In genomic region chr6:36856277-36856676, GRCh38 we compare ENCODE assay signal across 30 cellular contexts. TPM values are rescaled to one million over a fixed set of nuclear protein-coding genes. Genes with fewer than 3 reads are reported as not detected.
DNase-seq lines count a peak whose midpoint lies in the region; TF ChIP-seq lines count a peak whose summit lies in the region.
"Had no signal": no experiment of that assay in that cellular context is flagged by ENCODE, and none has a peak within 500 bp of the region (broad histone marks: within the 10 kb centered on the region; RNA-seq: fewer than 3 reads in every experiment).

No MANE protein-coding gene starts in this region.

- no peaks in the 10 kb centered on the region for H3K9me3 Mint-ChIP-seq in HFFc6
- no peaks in the 10 kb centered on the region for H3K9me3 Mint-ChIP-seq in activated naive CD8-positive, alpha-beta T cell treated with anti-CD3 and anti-CD28 coated beads for 36 hours
- H3K9me3 Mint-ChIP-seq: central memory CD8-positive, alpha-beta T cell; stimulated activated naive CD8-positive, alpha-beta T cell treated with anti-CD3 and anti-CD28 coated beads, Interleukin-15, amount 100 ng/mL, for 72 hours; T-helper 1 cell treated with Interleukin-12 subunit alpha and Interleukin-12 subunit beta and Interleukin-4 antibody, amounts not matched to agents 30 μg/mL and 1 μg/mL, for 36 hours had no signal

- peaks cover 2% of the 10 kb centered on the region; the same call in 1 of the 2 replicates for H3K27me3 Mint-ChIP-seq in HFFc6 (ENCODE audit: insufficient read depth)
- H3K27me3 Mint-ChIP-seq in activated naive CD8-positive, alpha-beta T cell treated with anti-CD3 and anti-CD28 coated beads for 36 hours = no peaks in the 10 kb centered on the region
- H3K27me3 Mint-ChIP-seq: activated naive CD8-positive, alpha-beta T cell; central memory CD8-positive, alpha-beta T cell; naive thymus-derived CD8-positive, alpha-beta T cell; stimulated activated naive CD8-positive, alpha-beta T cell treated with anti-CD3 and anti-CD28 coated beads, Interleukin-15, amount 100 ng/mL, for 72 hours had no signal

- H3K4me1 Mint-ChIP-seq in HFFc6 (ENCODE audit: low read depth) = peaks cover 80% of the 10 kb centered on the region
- H3K4me1 Mint-ChIP-seq in activated naive CD8-positive, alpha-beta T cell treated with anti-CD3 and anti-CD28 coated beads for 36 hours = no peaks in the 10 kb centered on the region
- H3K4me1 Mint-ChIP-seq: central memory CD8-positive, alpha-beta T cell had no signal

- intact Hi-C loops in adrenal gland (cut with DNase I) = no loop called here

- TF ChIP-seq CTCF in BE2C (IDR thresholded peaks at IDR 0.05; ENCODE audit: low read depth, low read length) (no peak), HFFc6 (IDR thresholded peaks at IDR 0.05) (no peak), adrenal gland (IDR thresholded peaks at IDR 0.05) (peak in 2 of 6 experiments; percentile 6 to 13), right atrium auricular region (IDR thresholded peaks at IDR 0.05) (no peak)

- H3K36me3 ChIP-seq in BE2C (peaks cover 49% of the 10 kb centered on the region), adrenal gland (replicated peaks in 1 of 2) (no peaks in the 10 kb centered on the region), right atrium auricular region (peaks cover 7% of the 10 kb centered on the region)

- peak overlapping the region; percentile 36; the same call in 1 of the 2 replicates for H3K27ac Mint-ChIP-seq in HFFc6
- no peak overlapping the region for H3K27ac Mint-ChIP-seq in activated naive CD8-positive, alpha-beta T cell treated with anti-CD3 and anti-CD28 coated beads for 36 hours
- H3K27ac Mint-ChIP-seq: activated naive CD8-positive, alpha-beta T cell; stimulated activated naive CD8-positive, alpha-beta T cell treated with anti-CD3 and anti-CD28 coated beads, Interleukin-15, amount 100 ng/mL, for 72 hours; T-helper 1 cell treated with Interleukin-12 subunit alpha and Interleukin-12 subunit beta and Interleukin-4 antibody, amounts not matched to agents 30 μg/mL and 1 μg/mL, for 36 hours had no signal

- WGBS in adrenal gland, 4 donors = 44 to 68% (median 51%) methylated on average over 7 to 8 of the region's 8 CpGs

- peaks cover 7% of the 10 kb centered on the region for H3K4me1 ChIP-seq in BE2C
- peaks cover 22 to 37% of the 10 kb centered on the region in 2 donors for H3K4me1 ChIP-seq in adrenal gland (replicated peaks in 1 of 2)
- H3K4me1 ChIP-seq in right atrium auricular region = peaks cover 0 to 52% of the 10 kb centered on the region in 2 donors
- H3K4me1 ChIP-seq: HAP-1 had no signal

- TF ChIP-seq POLR2A in adrenal gland (IDR thresholded peaks at IDR 0.05) = no peak

- no peak overlapping the region; the same call in 1 of the 2 replicates for H3K4me3 Mint-ChIP-seq in HFFc6
- H3K4me3 Mint-ChIP-seq in activated naive CD8-positive, alpha-beta T cell treated with anti-CD3 and anti-CD28 coated beads for 36 hours = no peak overlapping the region
- H3K4me3 Mint-ChIP-seq: activated naive CD8-positive, alpha-beta T cell; central memory CD8-positive, alpha-beta T cell; naive thymus-derived CD8-positive, alpha-beta T cell; stimulated activated naive CD8-positive, alpha-beta T cell treated with anti-CD3 and anti-CD28 coated beads, Interleukin-15, amount 100 ng/mL, for 72 hours; T-helper 1 cell treated with Interleukin-12 subunit alpha and Interleukin-12 subunit beta and Interleukin-4 antibody, amounts not matched to agents 30 μg/mL and 1 μg/mL, for 36 hours had no signal

- H3K27ac ChIP-seq in adrenal gland (peak overlapping the region in 3 of 5 donors; percentile 11 to 52 (median 20)), right atrium auricular region (peak overlapping the region; percentile 71 to 91)
- H3K27ac ChIP-seq: ascending aorta, tibial nerve had no signal

- no peaks in the 10 kb centered on the region for H3K9me3 ChIP-seq in BE2C
- H3K9me3 ChIP-seq in adrenal gland (replicated peaks in 1 of 3) = no peaks in the 10 kb centered on the region
- H3K9me3 ChIP-seq in right atrium auricular region = no peaks in the 10 kb centered on the region
- H3K9me3 ChIP-seq: ascending aorta, gastroesophageal sphincter, HAP-1 had no signal

- H3K4me3 ChIP-seq in BE2C (ENCODE audit: low read depth, low read length) = no peak overlapping the region
- no peak overlapping the region for H3K4me3 ChIP-seq in adrenal gland
- no peak overlapping the region for H3K4me3 ChIP-seq in right atrium auricular region
- H3K4me3 ChIP-seq: ascending aorta, gastroesophageal sphincter, HAP-1, tibial nerve had no signal

- DNase-seq in BE2C (peak; percentile 56), HFFc6 (no peak), adrenal gland (peak; percentile 47 to 81 (median 75)), right atrium auricular region (ENCODE audit: low spot score) (no peak), SK-N-DZ (ENCODE audit: low spot score) (no peak), A172 (ENCODE audit: low spot score) (no peak)
- no peak for DNase-seq in NK-92 treated with Interleukin-12 subunit alpha and Interleukin-12 subunit beta, amount 100 ng/mL, for 24 hours (lab: John Stamatoyannopoulos, UW)
- DNase-seq in activated naive CD8-positive, alpha-beta T cell treated with anti-CD3 and anti-CD28 coated beads for 36 hours = no peak
- DNase-seq: activated CD4-positive, CD25-positive, alpha-beta regulatory T cell treated with anti-CD3 and anti-CD28 coated beads, Interleukin-2, amount 50 U/mL, for 72 hours; activated T-cell treated with anti-CD3 and anti-CD28 coated beads for 4 hours; dermis blood vessel endothelial cell; DND-41; KG1; MM.1S; naive thymus-derived CD8-positive, alpha-beta T cell; NCI-H1417 treated with DMSO at 0.1 percent for 48 hours; NCI-H2171 treated with DMSO at 0.1 percent for 48 hours; NCI-H526; occipital lobe; small intestine; stimulated activated CD8-positive, alpha-beta memory T cell treated with anti-CD3 and anti-CD28 coated beads, Interleukin-4, amount 100 ng/mL, for 48 hours; stimulated activated naive CD8-positive, alpha-beta T cell treated with anti-CD3 and anti-CD28 coated beads, Interleukin-15, amount 100 ng/mL, for 72 hours had no signal

- H3K27me3 ChIP-seq in BE2C = no peaks in the 10 kb centered on the region
- H3K27me3 ChIP-seq in adrenal gland = no peaks in the 10 kb centered on the region
- H3K27me3 ChIP-seq in right atrium auricular region = no peaks in the 10 kb centered on the region
- H3K27me3 ChIP-seq: ascending aorta, gastroesophageal sphincter, tibial nerve had no signal

- peaks cover 50% of the 10 kb centered on the region for H3K36me3 Mint-ChIP-seq in HFFc6 (ENCODE audit: low read depth)
- H3K36me3 Mint-ChIP-seq in activated naive CD8-positive, alpha-beta T cell treated with anti-CD3 and anti-CD28 coated beads for 36 hours = peaks cover 45% of the 10 kb centered on the region

RNA-seq across cellular contexts. Expression of gene CPNE5, which starts 17.0 kb away (rescaled TPM):
- polyA plus RNA-seq in BE2C (2012; ENCODE audit: insufficient read depth, insufficient read length, low read depth) = not detected
- total RNA-seq in HFFc6 (2021; fragmentation: NEBNext Ultra II Directional; extraction: Animal tissue kit (Norgen Biotek cat#: 25700)) = under 1 TPM in 4 of 6 experiments, not detected in 2; 0.12 to 0.37 (median 0.26) TPM
- total RNA-seq in adrenal gland (1 to 10 TPM in 4 of 8 donors, under 1 TPM in 3, not detected in 1; 0.26 to 3.5 (median 1.3) TPM), right atrium auricular region (10 to 100 TPM; 36.7 to 47.4 TPM)
- 1 to 10 TPM in 2 of 3 donors, under 1 TPM in 1; 0.71 to 2.2 (median 1.1) TPM for polyA plus RNA-seq in adrenal gland
- total RNA-seq in activated naive CD8-positive, alpha-beta T cell treated with anti-CD3 and anti-CD28 coated beads for 36 hours = 1 to 10 TPM in 1 of 2 experiments, under 1 TPM in 1; 0.72 to 1.2 TPM
- 0.09 and 0.37 TPM in 2 replicates for polyA plus RNA-seq in SK-N-DZ (2014; cell fraction: cytosol; rRNA removed)
- polyA plus RNA-seq in SK-N-DZ (2014; cell fraction: nucleus; rRNA removed) = 0.07 and 0.27 TPM in 2 replicates
- total RNA-seq in A172 (2014; rRNA removed; shearing (Covaris generic)) = 0.24 TPM in 1 of 2 replicates, not detected in the other
- total RNA-seq: RPMI7951 had no signal

RNA-seq across cellular contexts. Expression of gene PPIL1, which starts 18.3 kb away (rescaled TPM):
- polyA plus RNA-seq in BE2C (2012; ENCODE audit: insufficient read depth, insufficient read length, low read depth) = 69.1 TPM
- total RNA-seq in HFFc6 (2021; fragmentation: NEBNext Ultra II Directional; extraction: Animal tissue kit (Norgen Biotek cat#: 25700)) = 10 to 100 TPM; 36.1 to 46.8 (median 39.6) TPM
- total RNA-seq in adrenal gland (100 to 1,000 TPM in 2 of 8 donors, 10 to 100 TPM in 6; 36.4 to 138 (median 61.4) TPM), right atrium auricular region (10 to 100 TPM; 41.1 to 53.7 TPM)
- 100 to 1,000 TPM in 1 of 3 donors, 10 to 100 TPM in 1, 1 to 10 TPM in 1; 8.2 to 134 (median 30.5) TPM for polyA plus RNA-seq in adrenal gland
- 10 to 100 TPM; 55.1 to 58.4 TPM for total RNA-seq in activated naive CD8-positive, alpha-beta T cell treated with anti-CD3 and anti-CD28 coated beads for 36 hours
- 92.8 and 98.3 TPM in 2 replicates for polyA plus RNA-seq in SK-N-DZ (2014; cell fraction: cytosol; rRNA removed)
- 40.9 and 44.3 TPM in 2 replicates for polyA plus RNA-seq in SK-N-DZ (2014; cell fraction: nucleus; rRNA removed)
- 64.3 and 71.7 TPM in 2 replicates for total RNA-seq in A172 (2014; rRNA removed; shearing (Covaris generic))

RNA-seq across cellular contexts. Expression of gene C6orf89, which starts 29.5 kb away (rescaled TPM):
- polyA plus RNA-seq in BE2C (2012; ENCODE audit: insufficient read depth, insufficient read length, low read depth) = 30.3 TPM
- total RNA-seq in HFFc6 (2021; fragmentation: NEBNext Ultra II Directional; extraction: Animal tissue kit (Norgen Biotek cat#: 25700)) = 10 to 100 TPM; 71.3 to 89.2 (median 80.8) TPM
- 100 to 1,000 TPM in 1 of 8 donors, 10 to 100 TPM in 7; 62.7 to 107 (median 89.0) TPM for total RNA-seq in adrenal gland
- polyA plus RNA-seq in adrenal gland = 10 to 100 TPM; 17.5 to 67.3 (median 19.4) TPM
- 10 to 100 TPM; 55.0 to 59.5 TPM for total RNA-seq in right atrium auricular region
- total RNA-seq in activated naive CD8-positive, alpha-beta T cell treated with anti-CD3 and anti-CD28 coated beads for 36 hours = 10 to 100 TPM; 32.1 to 32.7 TPM
- polyA plus RNA-seq in SK-N-DZ (2014; cell fraction: cytosol; rRNA removed) = 23.4 and 37.6 TPM in 2 replicates
- polyA plus RNA-seq in SK-N-DZ (2014; cell fraction: nucleus; rRNA removed) = 15.3 and 17.5 TPM in 2 replicates
- 36.8 TPM in 2 replicates for total RNA-seq in A172 (2014; rRNA removed; shearing (Covaris generic))

Comparison
In these comparisons a context has a peak if more than half of its experiments do, and no peak if none do; other contexts are left out.
1. DNase-seq: peak in BE2C (single experiment) and adrenal gland (7 of 7); none in HFFc6 (single experiment), right atrium auricular region (single experiment), NK-92 treated with Interleukin-12 subunit alpha and Interleukin-12 subunit beta, amount 100 ng/mL, for 24 hours (single experiment), activated naive CD8-positive, alpha-beta T cell treated with anti-CD3 and anti-CD28 coated beads for 36 hours (single experiment), SK-N-DZ (single experiment) and A172 (single experiment).
2. RNA of gene CPNE5, which starts 17.0 kb away (total RNA-seq): 36.7 to 47.4 TPM in right atrium auricular region; 0.26 to 3.5 TPM in adrenal gland, 0.72 to 1.2 TPM in activated naive CD8-positive, alpha-beta T cell treated with anti-CD3 and anti-CD28 coated beads for 36 hours, 0.12 to 0.37 TPM in HFFc6 and 0.24 TPM in A172; every median in the first group is over 4 times any median in the second.